ENCODE assay signal across 19 cellular contexts in genomic region chr2:167681646-167682045, GRCh38.
DNase-seq lines count a peak whose midpoint lies in the region; ATAC-seq, FAIRE-seq and TF ChIP-seq lines count a peak whose summit lies in the region.
"Had no signal": no experiment of that assay in that cellular context is flagged by ENCODE, and none has a peak within 500 bp of the region (broad histone marks: within the 10 kb centered on the region; RNA-seq: fewer than 3 reads in every experiment).

No MANE protein-coding gene starts in this region.

- no peaks in the 10 kb centered on the region for H3K79me1 ChIP-seq in neuronal stem cell (ENCODE audit: low read depth, low read length)

- H3K36me3 ChIP-seq in K562 (ENCODE audit: control insufficient read depth, insufficient read depth, low read length) (no peaks in the 10 kb centered on the region), neuronal stem cell (replicated peaks in 1 of 2; ENCODE audit: control insufficient read depth in 2 of 2, insufficient read depth in 2 of 2, low read length in 2 of 2) (no peaks in the 10 kb centered on the region), WERI-Rb-1 (no peaks in the 10 kb centered on the region)

- no peak for DNase-seq in A549 (ENCODE audit: low read depth in 1 of 2, low spot score in 1 of 2)
- DNase-seq in K562 (ENCODE audit: extremely low read depth in 1 of 4, low spot score in 3 of 4), result no peak
- peak; percentile 15 to 78 for DNase-seq in hippocampal formation (lab: John Stamatoyannopoulos, UW)
- DNase-seq in neuronal stem cell (ENCODE audit: low spot score), result no peak
- DNase-seq in cerebellum (ENCODE audit: low spot score), result no peak
- DNase-seq in WERI-Rb-1, result no peak
- no peak for DNase-seq in kidney tubule cell (ENCODE audit: low spot score)
- DNase-seq in urothelium cell line (ENCODE audit: low spot score), result no peak
- DNase-seq: Caco-2; CD4-positive, alpha-beta T cell; GDM1; MV-4-11; NCI-H187; NCI-H2227 treated with DMSO at 0.1 percent for 48 hours; NCI-H510A treated with DMSO at 0.1 percent for 48 hours; NCI-H774; Right ventricle myocardium superior had no signal

- FAIRE-seq in A549 (lab: Jason Lieb, UNC) (no peak), K562 (lab: Jason Lieb, UNC) (no peak), urothelium cell line (lab: Jason Lieb, UNC) (no peak)
- FAIRE-seq: RCC 7860 had no signal

- in situ Hi-C loops in K562 (cut with MboI), result no loop called here

- H4K20me1 ChIP-seq in K562 (replicated peaks; ENCODE audit: control insufficient read depth, insufficient read depth, low read length), result no peaks in the 10 kb centered on the region

- no peak overlapping the region for H2AK5ac ChIP-seq in neuronal stem cell (ENCODE audit: low read depth, low read length)

- TF ChIP-seq POLR2A in A549 (IDR thresholded peaks at IDR 0.05; ENCODE audit: low read length) (no peak), K562 (conservative IDR thresholded peaks at IDR 0.05) (no peak)

- no peak overlapping the region for H3K4me2 ChIP-seq in A549
- H3K4me2 ChIP-seq in K562 (ENCODE audit: insufficient read depth, low read length), result no peak overlapping the region
- H3K4me2 ChIP-seq in neuronal stem cell (ENCODE audit: insufficient read depth, low read length, poor library complexity, severe bottlenecking), result no peak overlapping the region
- H3K4me2 ChIP-seq: KMS-11 had no signal

- H3K9ac ChIP-seq in K562 (ENCODE audit: insufficient read depth in 1 of 2, low read depth in 2 of 2, low read length in 2 of 2) (no peak overlapping the region), neuronal stem cell (ENCODE audit: low read depth, low read length, poor library complexity) (no peak overlapping the region)
- H3K9ac ChIP-seq: KMS-11 had no signal

- WGBS in A549 (ENCODE audit: missing lambda C conversion rate), result 24% methylated on average over 3 of the region's 3 CpGs
- 4% methylated on average over 3 of the region's 3 CpGs for WGBS in K562 (ENCODE audit: insufficient coverage, low coverage, missing lambda C conversion rate)
- no CpG with 5 or more reads among the region's 3 CpGs for WGBS in neuronal stem cell (ENCODE audit: extremely low coverage in 2 of 2, insufficient read length in 2 of 2, insufficient replicate concordance in 1 of 2), 2 donors

- H3K14ac ChIP-seq in neuronal stem cell (ENCODE audit: low read length), result no peak overlapping the region

- H4K8ac ChIP-seq in neuronal stem cell (ENCODE audit: low read depth, low read length), result no peak overlapping the region

- no peak overlapping the region for H3K27ac ChIP-seq in A549
- H3K27ac ChIP-seq in K562 (ENCODE audit: extremely low read depth, low read depth, low read length), result no peak overlapping the region
- H3K27ac ChIP-seq in neuronal stem cell (replicated peaks; ENCODE audit: low read length), result no peak overlapping the region
- no peak overlapping the region for H3K27ac ChIP-seq in WERI-Rb-1
- H3K27ac ChIP-seq: KMS-11 had no signal

- ATAC-seq in A549, result no peak
- no peak for ATAC-seq in K562

- intact Hi-C loops in K562 (cut with micrococcal nuclease), result no loop called here

- H2BK15ac ChIP-seq in neuronal stem cell (ENCODE audit: low read length), result no peak overlapping the region

- H3K9me1 ChIP-seq in K562 (ENCODE audit: control insufficient read depth, insufficient read depth, low read length), result no peaks in the 10 kb centered on the region

- H4K91ac ChIP-seq in neuronal stem cell (ENCODE audit: low read depth, low read length, poor library complexity), result no peak overlapping the region

- H2BK12ac ChIP-seq in neuronal stem cell (ENCODE audit: low read length), result no peak overlapping the region

- TF ChIP-seq EP300 in A549 (IDR thresholded peaks at IDR 0.05), result no peak
- no peak for TF ChIP-seq EP300 in K562 (IDR thresholded peaks at IDR 0.05; ENCODE audit: low read length)

- no TSS peak for BruUV-seq in K562 (replicated peaks; lab: Mats Ljungman, UMichigan)

- H3K4me1 ChIP-seq in A549 (no peaks in the 10 kb centered on the region), K562 (replicated peaks in 1 of 2; ENCODE audit: control insufficient read depth in 2 of 2, insufficient read depth in 2 of 2, low read length in 2 of 2) (no peaks in the 10 kb centered on the region), neuronal stem cell (ENCODE audit: control insufficient read depth in 2 of 2, insufficient read depth in 1 of 2, low read depth in 1 of 2, low read length in 2 of 2) (peaks cover 4 to 29% of the 10 kb centered on the region in 2 donors)
- H3K4me1 ChIP-seq: Caco-2 had no signal

- H2AFZ ChIP-seq in K562 (ENCODE audit: low read depth, low read length), result no peak overlapping the region
- peak overlapping the region; percentile 40 for H2AFZ ChIP-seq in neuronal stem cell (ENCODE audit: low read length)

- H2BK5ac ChIP-seq in neuronal stem cell (ENCODE audit: low read length), result no peak overlapping the region

- no peak overlapping the region for H2BK120ac ChIP-seq in neuronal stem cell (ENCODE audit: low read depth, low read length)

- H3K27me3 ChIP-seq in K562 (ENCODE audit: control insufficient read depth in 2 of 2, insufficient read depth in 2 of 2, low read length in 2 of 2) (no peaks in the 10 kb centered on the region), neuronal stem cell (ENCODE audit: control insufficient read depth in 3 of 3, insufficient read depth in 3 of 3, low read depth in 1 of 3, low read length in 3 of 3) (no peaks in the 10 kb centered on the region), WERI-Rb-1 (ENCODE audit: insufficient read depth, low read depth, severe bottlenecking) (no peaks in the 10 kb centered on the region)

- TF ChIP-seq CTCF in A549 (IDR thresholded peaks at IDR 0.05) (no peak), K562 (IDR thresholded peaks at IDR 0.05 in 2 of 3, conservative IDR thresholded peaks at IDR 0.05 in 1 of 3; ENCODE audit: insufficient read depth in 2 of 3, low read depth in 1 of 3, low read length in 3 of 3) (no peak), WERI-Rb-1 (IDR thresholded peaks at IDR 0.05; ENCODE audit: low read depth, low read length) (no peak)

- CTCF ChIA-PET in A549 (lab: Yijun Ruan, JAX), result no interaction called here
- CTCF ChIA-PET in K562 (lab: Yijun Ruan, JAX; ENCODE audit: low intra/inter-chr PET ratio), result no interaction called here

- no peak overlapping the region for H3K18ac ChIP-seq in neuronal stem cell (ENCODE audit: low read length)

- no peaks in the 10 kb centered on the region for H3K79me2 ChIP-seq in K562 (ENCODE audit: control insufficient read depth, insufficient read depth, low read length)

- H3K4me3 ChIP-seq in A549, result no peak overlapping the region
- H3K4me3 ChIP-seq in K562, result no peak overlapping the region
- no peak overlapping the region for H3K4me3 ChIP-seq in neuronal stem cell (ENCODE audit: low read length in 2 of 2)
- no peak overlapping the region for H3K4me3 ChIP-seq in WERI-Rb-1 (ENCODE audit: low read depth, low read length)

- H3K9me3 ChIP-seq in A549, result no peaks in the 10 kb centered on the region
- no peaks in the 10 kb centered on the region for H3K9me3 ChIP-seq in K562 (replicated peaks; ENCODE audit: control insufficient read depth, insufficient read depth, low read depth, low read length)
- H3K9me3 ChIP-seq in neuronal stem cell (replicated peaks in 1 of 2; ENCODE audit: control insufficient read depth in 2 of 2, insufficient read depth in 1 of 2, low read depth in 1 of 2, low read length in 2 of 2), result no peaks in the 10 kb centered on the region
- no peaks in the 10 kb centered on the region for H3K9me3 ChIP-seq in WERI-Rb-1 (ENCODE audit: severe bottlenecking)
- H3K9me3 ChIP-seq: Caco-2 had no signal

- TF ChIP-seq RAD21 in A549 (conservative IDR thresholded peaks at IDR 0.05 in 1 of 2, IDR thresholded peaks at IDR 0.05 in 1 of 2) (no peak), K562 (CRISPR knock-in tag; conservative IDR thresholded peaks at IDR 0.05 in 1 of 2, IDR thresholded peaks at IDR 0.05 in 1 of 2) (no peak)

- POLR2A ChIA-PET in A549 (lab: Yijun Ruan, JAX), result no interaction called here
- POLR2A ChIA-PET in K562 (lab: Yijun Ruan, JAX), result interaction anchor here (1.4 kb wide), 1 partner anchor 23 kb away, joined by 3 read pairs; no protein-coding TSS in a partner anchor

- H3K4ac ChIP-seq in neuronal stem cell (ENCODE audit: low read length), result no peak overlapping the region

- no peak overlapping the region for H3K23ac ChIP-seq in neuronal stem cell (ENCODE audit: low read depth, low read length, poor library complexity)

TF ChIP-seq in A549, 52 proteins besides CTCF, POLR2A, EP300 and RAD21:
- TF ChIP-seq MAFK (IDR thresholded peaks at IDR 0.05; ENCODE audit: partially characterized antibody) (peak; percentile 59), MAZ (IDR thresholded peaks at IDR 0.05; ENCODE audit: borderline replicate concordance, low read depth, low read length) (no peak)
TF ChIP-seq in A549: peak in this region for 1.

TF ChIP-seq in K562, 482 proteins besides CTCF, POLR2A, EP300 and RAD21:
- TF ChIP-seq C11orf30 (IDR thresholded peaks at IDR 0.05; ENCODE audit: low read depth), result peak; percentile 31; the same call in 1 of the 2 replicates
- TF ChIP-seq MAFK (IDR thresholded peaks at IDR 0.05; ENCODE audit: low read length), result peak; percentile 8; the same call in 1 of the 2 replicates
- no peak for TF ChIP-seq MAZ (CRISPR knock-in tag; conservative IDR thresholded peaks at IDR 0.05 in 1 of 2, IDR thresholded peaks at IDR 0.05 in 1 of 2)
- TF ChIP-seq GABPA (tag; conservative IDR thresholded peaks at IDR 0.05; ENCODE audit: low read depth), result no peak
- no peak for TF ChIP-seq ETS1 (conservative IDR thresholded peaks at IDR 0.05; ENCODE audit: control insufficient read depth, low read depth, low read length)
- TF ChIP-seq ZNF316 (IDR thresholded peaks at IDR 0.05), result peak; percentile 47; the same call in 1 of the 2 replicates
- peak; percentile 51 for TF ChIP-seq MAFF (IDR thresholded peaks at IDR 0.05; ENCODE audit: low read length)
- no peak for TF ChIP-seq PHB2 (IDR thresholded peaks at IDR 0.05; ENCODE audit: low read depth)
- TF ChIP-seq FOXJ2 (tag; IDR thresholded peaks at IDR 0.05), result no peak
- no peak for TF ChIP-seq FOXK2 (conservative IDR thresholded peaks at IDR 0.05 in 1 of 2, IDR thresholded peaks at IDR 0.05 in 1 of 2; ENCODE audit: low read depth in 2 of 2)
- no peak for TF ChIP-seq KLF13 (tag; IDR thresholded peaks at IDR 0.05; ENCODE audit: borderline replicate concordance, low read depth)

Comparison
In these comparisons a context has a peak if more than half of its experiments do, and no peak if none do; other contexts are left out.
1. DNase-seq: peak in hippocampal formation (2 of 2); none in A549 (0 of 2), K562 (0 of 4), neuronal stem cell (single experiment), cerebellum (single experiment), WERI-Rb-1 (single experiment), kidney tubule cell (single experiment) and urothelium cell line (single experiment).
2. Of the 35 proteins assayed by ChIP-seq in both K562 and A549: peak only in K562: none; only in A549: none; in both: MAFK; in neither: 34.